ENCODE assay signal across 12 cellular contexts in the genomic region with DNA sequence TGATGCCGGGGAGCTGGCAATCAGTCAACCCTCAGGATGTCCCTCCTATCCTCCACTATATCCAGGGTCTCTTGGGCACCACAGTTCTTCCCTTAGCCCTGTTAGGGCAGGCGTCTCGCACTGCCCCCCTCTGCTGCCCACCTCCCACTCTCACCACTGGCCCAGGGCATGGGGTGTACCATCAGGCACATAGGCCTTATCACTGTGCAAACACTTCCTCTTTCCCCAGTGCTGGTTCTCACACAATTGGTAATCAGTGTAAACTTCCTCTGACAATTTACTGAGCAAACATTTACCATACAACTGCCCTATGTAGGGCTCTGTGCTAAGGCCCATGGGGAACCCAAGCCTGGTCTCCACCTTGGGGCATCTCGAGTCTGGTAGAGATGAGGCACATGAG. TPM values are rescaled to one million over a fixed set of nuclear protein-coding genes. Genes with fewer than 3 reads are reported as not detected.
A peak's percentile ranks its signal among the peaks of the same experiment; 100 is the strongest.
DNase-seq lines count a peak whose midpoint lies in the region; ATAC-seq, FAIRE-seq and TF ChIP-seq lines count a peak whose summit lies in the region.
"Had no signal": no experiment of that assay in that cellular context is flagged by ENCODE, and none has a peak within 500 bp of the region (broad histone marks: within the 10 kb centered on the region; RNA-seq: fewer than 3 reads in every experiment).

No MANE protein-coding gene starts in this region.

- H3K36me3 ChIP-seq in endothelial cell of umbilical vein (ENCODE audit: control insufficient read depth in 2 of 2, extremely low read depth in 1 of 2, insufficient read depth in 2 of 2, low read length in 2 of 2), result no peaks in the 10 kb centered on the region

- intact Hi-C loops in endothelial cell of umbilical vein (cut with micrococcal nuclease), result no loop called here
- intact Hi-C loops in activated T-helper 1 cell treated with anti-CD3 and anti-CD28 coated beads, Interleukin-12 subunit alpha, Interleukin-12 subunit beta, Interleukin-2, Interleukin-4 antibody, amounts not matched to agents 30 ng/mL and 10 ng/mL and 1 ng/mL, durations not matched to agents 14 hours and 24 hours and 36 hours (cut with micrococcal nuclease), result no loop called here

- CTCF ChIA-PET in endothelial cell of umbilical vein (lab: Charles Lee), result interaction anchor here (0.9 to 2.1 kb wide), 3 partner anchors 10 to 62 kb away, joined by 3 to 5 read pairs (median 3); no protein-coding TSS in a partner anchor

- H3K9ac ChIP-seq in endothelial cell of umbilical vein (replicated peaks; ENCODE audit: extremely low read depth, insufficient read depth, low read length), result no peak overlapping the region

- dilution Hi-C loops in endothelial cell of umbilical vein (cut with MboI; ENCODE audit: extremely low pct_ligation_motif_present, low sequenced_read_pairs), result no loop called here

- no peak overlapping the region for H3K27ac ChIP-seq in endothelial cell of umbilical vein (ENCODE audit: insufficient read depth, low read depth, low read length)

- TF ChIP-seq POLR2A in endothelial cell of umbilical vein (IDR thresholded peaks at IDR 0.05; ENCODE audit: low read depth, low read length) (no peak), GM12892 (IDR thresholded peaks at IDR 0.05; ENCODE audit: low read depth, low read length) (no peak)

- H3K36me3 Mint-ChIP-seq in stimulated activated effector memory CD8-positive, alpha-beta T cell treated with anti-CD3 and anti-CD28 coated beads, Interleukin-12 subunit alpha, Interleukin-12 subunit beta, amount 100 ng/mL, for 72 hours, result no peaks in the 10 kb centered on the region
- H3K36me3 Mint-ChIP-seq in activated T-helper 1 cell treated with anti-CD3 and anti-CD28 coated beads, Interleukin-12 subunit alpha, Interleukin-12 subunit beta, Interleukin-2, Interleukin-4 antibody, amounts not matched to agents 30 ng/mL and 10 ng/mL and 1 ng/mL, durations not matched to agents 14 hours and 24 hours and 36 hours (ENCODE audit: low read depth), result no peaks in the 10 kb centered on the region

- peaks cover 10% of the 10 kb centered on the region for H3K27me3 Mint-ChIP-seq in activated T-helper 1 cell treated with anti-CD3 and anti-CD28 coated beads, Interleukin-12 subunit alpha, Interleukin-12 subunit beta, Interleukin-2, Interleukin-4 antibody, amounts not matched to agents 30 ng/mL and 10 ng/mL and 1 ng/mL, durations not matched to agents 14 hours and 24 hours and 36 hours (ENCODE audit: insufficient read depth)

- H3K9me1 ChIP-seq in endothelial cell of umbilical vein (replicated peaks; ENCODE audit: control insufficient read depth, extremely low read depth, insufficient read depth, low read length), result no peaks in the 10 kb centered on the region

- H3K4me1 ChIP-seq in endothelial cell of umbilical vein (ENCODE audit: control insufficient read depth, extremely low read depth, insufficient read depth, low read length), result peaks cover 10% of the 10 kb centered on the region

- BruUV-seq in endothelial cell of umbilical vein (replicated peaks; lab: Mats Ljungman, UMichigan), result no TSS peak

- no peaks in the 10 kb centered on the region for H3K27me3 ChIP-seq in endothelial cell of umbilical vein (ENCODE audit: control insufficient read depth in 2 of 2, insufficient read depth in 2 of 2, low read length in 2 of 2)

- DNase-seq in NOMO-1 treated with DMSO at 0.1 percent for 48 hours (lab: John Stamatoyannopoulos, UW; ENCODE audit: unreplicated experiment), result peak; percentile 66
- peak; percentile 65 for DNase-seq in endothelial cell of umbilical vein (ENCODE audit: low read depth, low spot score)
- DNase-seq in stimulated activated effector memory CD8-positive, alpha-beta T cell treated with anti-CD3 and anti-CD28 coated beads, Interleukin-12 subunit alpha, Interleukin-12 subunit beta, amount 100 ng/mL, for 72 hours (ENCODE audit: low spot score in 2 of 2), result no peak
- no peak for DNase-seq in activated T-helper 1 cell treated with anti-CD3 and anti-CD28 coated beads, Interleukin-12 subunit alpha, Interleukin-12 subunit beta, Interleukin-2, Interleukin-4 antibody, amounts not matched to agents 30 ng/mL and 10 ng/mL and 1 ng/mL, durations not matched to agents 14 hours and 24 hours and 36 hours (ENCODE audit: low spot score)
- DNase-seq in GM12892 (ENCODE audit: insufficient read length), result no peak
- DNase-seq: activated effector memory CD4-positive, alpha-beta T cell treated with Interleukin-2 at 50 U/mL for 16 hours; DND-41; foreskin melanocyte had no signal

- FAIRE-seq in endothelial cell of umbilical vein (lab: Jason Lieb, UNC) (peak; percentile 75), GM12892 (lab: Jason Lieb, UNC) (no peak)
- FAIRE-seq: H54, TTC549 had no signal

- H4K20me1 ChIP-seq in endothelial cell of umbilical vein (replicated peaks; ENCODE audit: control insufficient read depth, extremely low read depth, insufficient read depth, low read length), result no peaks in the 10 kb centered on the region

- no peaks in the 10 kb centered on the region for H3K79me2 ChIP-seq in endothelial cell of umbilical vein (ENCODE audit: control insufficient read depth, insufficient read depth, low read length)

- no peak overlapping the region for H3K4me2 ChIP-seq in endothelial cell of umbilical vein (ENCODE audit: insufficient read depth, low read length)

- H3K9me3 ChIP-seq in endothelial cell of umbilical vein (replicated peaks; ENCODE audit: control insufficient read depth, insufficient read depth, low read length), result no peaks in the 10 kb centered on the region

- peak overlapping the region; percentile 98 for H2AFZ ChIP-seq in endothelial cell of umbilical vein (ENCODE audit: low read depth, low read length)

- no peak for TF ChIP-seq CTCF in endothelial cell of umbilical vein (IDR thresholded peaks at IDR 0.05; ENCODE audit: extremely low read depth in 1 of 2, insufficient read depth in 1 of 2, low read depth in 1 of 2, low read length in 2 of 2)

- ATAC-seq in GM18511 (IDR thresholded peaks at IDR 0.05; ENCODE audit: unreplicated experiment) (peak; percentile 58), HG03354 (IDR thresholded peaks at IDR 0.05; ENCODE audit: poor library complexity, severe bottlenecking, unreplicated experiment) (no peak)
- peak; percentile 24 for ATAC-seq in stimulated activated effector memory CD8-positive, alpha-beta T cell treated with anti-CD3 and anti-CD28 coated beads, Interleukin-12 subunit alpha, Interleukin-12 subunit beta, amount 100 ng/mL, for 72 hours

- H3K27ac Mint-ChIP-seq in stimulated activated effector memory CD8-positive, alpha-beta T cell treated with anti-CD3 and anti-CD28 coated beads, Interleukin-12 subunit alpha, Interleukin-12 subunit beta, amount 100 ng/mL, for 72 hours, result peak overlapping the region; percentile 48
- H3K27ac Mint-ChIP-seq in activated T-helper 1 cell treated with anti-CD3 and anti-CD28 coated beads, Interleukin-12 subunit alpha, Interleukin-12 subunit beta, Interleukin-2, Interleukin-4 antibody, amounts not matched to agents 30 ng/mL and 10 ng/mL and 1 ng/mL, durations not matched to agents 14 hours and 24 hours and 36 hours, result no peak overlapping the region

- no peak overlapping the region for H3K4me3 ChIP-seq in endothelial cell of umbilical vein (replicated peaks in 1 of 3; ENCODE audit: insufficient read depth in 1 of 3, low read depth in 1 of 3, low read length in 3 of 3)

- H3K4me3 Mint-ChIP-seq in stimulated activated effector memory CD8-positive, alpha-beta T cell treated with anti-CD3 and anti-CD28 coated beads, Interleukin-12 subunit alpha, Interleukin-12 subunit beta, amount 100 ng/mL, for 72 hours, result no peak overlapping the region
- H3K4me3 Mint-ChIP-seq in activated T-helper 1 cell treated with anti-CD3 and anti-CD28 coated beads, Interleukin-12 subunit alpha, Interleukin-12 subunit beta, Interleukin-2, Interleukin-4 antibody, amounts not matched to agents 30 ng/mL and 10 ng/mL and 1 ng/mL, durations not matched to agents 14 hours and 24 hours and 36 hours, result no peak overlapping the region

- peaks cover 13% of the 10 kb centered on the region for H3K4me1 Mint-ChIP-seq in stimulated activated effector memory CD8-positive, alpha-beta T cell treated with anti-CD3 and anti-CD28 coated beads, Interleukin-12 subunit alpha, Interleukin-12 subunit beta, amount 100 ng/mL, for 72 hours
- H3K4me1 Mint-ChIP-seq in activated T-helper 1 cell treated with anti-CD3 and anti-CD28 coated beads, Interleukin-12 subunit alpha, Interleukin-12 subunit beta, Interleukin-2, Interleukin-4 antibody, amounts not matched to agents 30 ng/mL and 10 ng/mL and 1 ng/mL, durations not matched to agents 14 hours and 24 hours and 36 hours (ENCODE audit: low read depth), result peaks cover 7% of the 10 kb centered on the region

- POLR2A ChIA-PET in endothelial cell of umbilical vein (lab: Charles Lee), result no interaction called here

- no peaks in the 10 kb centered on the region for H3K9me3 Mint-ChIP-seq in stimulated activated effector memory CD8-positive, alpha-beta T cell treated with anti-CD3 and anti-CD28 coated beads, Interleukin-12 subunit alpha, Interleukin-12 subunit beta, amount 100 ng/mL, for 72 hours
- no peaks in the 10 kb centered on the region for H3K9me3 Mint-ChIP-seq in activated T-helper 1 cell treated with anti-CD3 and anti-CD28 coated beads, Interleukin-12 subunit alpha, Interleukin-12 subunit beta, Interleukin-2, Interleukin-4 antibody, amounts not matched to agents 30 ng/mL and 10 ng/mL and 1 ng/mL, durations not matched to agents 14 hours and 24 hours and 36 hours

TF ChIP-seq in endothelial cell of umbilical vein, 7 proteins besides CTCF, POLR2A, EP300 and RAD21:
- TF ChIP-seq JUN (IDR thresholded peaks at IDR 0.05; ENCODE audit: borderline replicate concordance, insufficient read depth, insufficient read length, low read depth), result no peak
- TF ChIP-seq, protein P1, sequence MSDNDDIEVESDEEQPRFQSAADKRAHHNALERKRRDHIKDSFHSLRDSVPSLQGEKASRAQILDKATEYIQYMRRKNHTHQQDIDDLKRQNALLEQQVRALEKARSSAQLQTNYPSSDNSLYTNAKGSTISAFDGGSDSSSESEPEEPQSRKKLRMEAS (IDR thresholded peaks at IDR 0.05; ENCODE audit: insufficient read depth, insufficient read length), result no peak
- TF ChIP-seq GATA2 (IDR thresholded peaks at IDR 0.05; ENCODE audit: insufficient read depth, insufficient read length, low read depth, low read length), result peak; percentile 46

RNA-seq across cellular contexts. Expression of a gene that starts 20.1 kb away (rescaled TPM):
- 313 and 338 TPM in 2 replicates for total RNA-seq in endothelial cell of umbilical vein
- 320 and 342 TPM in 2 replicates for polyA plus RNA-seq in endothelial cell of umbilical vein
- polyA plus RNA-seq in endothelial cell of umbilical vein (2011; cell fraction: cytosol; rRNA removed), result 205 and 228 TPM in 2 replicates
- polyA plus RNA-seq in endothelial cell of umbilical vein (2011; cell fraction: nucleus; rRNA removed), result 95.1 and 111 TPM in 2 replicates
- 207 and 216 TPM in 2 replicates for polyA plus RNA-seq in endothelial cell of umbilical vein (2012)
- 775 and 787 TPM in 2 replicates for polyA minus RNA-seq in endothelial cell of umbilical vein
- polyA minus RNA-seq in endothelial cell of umbilical vein (2011; cell fraction: cytosol; rRNA and poly(A)+ RNA removed), result 126 TPM
- polyA minus RNA-seq in endothelial cell of umbilical vein (2011; cell fraction: nucleus; rRNA and poly(A)+ RNA removed), result 137 and 151 TPM in 2 replicates
- total RNA-seq in activated T-helper 1 cell treated with anti-CD3 and anti-CD28 coated beads, Interleukin-12 subunit alpha, Interleukin-12 subunit beta, Interleukin-2, Interleukin-4 antibody, amounts not matched to agents 30 ng/mL and 10 ng/mL and 1 ng/mL, durations not matched to agents 14 hours and 24 hours and 36 hours, result 195 and 204 TPM in 2 replicates
- 76.8 TPM for polyA plus RNA-seq in GM12892 (2012; ENCODE audit: missing spikeins)

Comparison
In these comparisons a context has a peak if more than half of its experiments do, and no peak if none do; other contexts are left out.
1. DNase-seq: peak in NOMO-1 treated with DMSO at 0.1 percent for 48 hours (single experiment) and endothelial cell of umbilical vein (single experiment); none in stimulated activated effector memory CD8-positive, alpha-beta T cell treated with anti-CD3 and anti-CD28 coated beads, Interleukin-12 subunit alpha, Interleukin-12 subunit beta, amount 100 ng/mL, for 72 hours (0 of 2), activated T-helper 1 cell treated with anti-CD3 and anti-CD28 coated beads, Interleukin-12 subunit alpha, Interleukin-12 subunit beta, Interleukin-2, Interleukin-4 antibody, amounts not matched to agents 30 ng/mL and 10 ng/mL and 1 ng/mL, durations not matched to agents 14 hours and 24 hours and 36 hours (single experiment) and GM12892 (single experiment).